Comparison of ENCODE assay signal across 8 cellular contexts in the genomic region with DNA sequence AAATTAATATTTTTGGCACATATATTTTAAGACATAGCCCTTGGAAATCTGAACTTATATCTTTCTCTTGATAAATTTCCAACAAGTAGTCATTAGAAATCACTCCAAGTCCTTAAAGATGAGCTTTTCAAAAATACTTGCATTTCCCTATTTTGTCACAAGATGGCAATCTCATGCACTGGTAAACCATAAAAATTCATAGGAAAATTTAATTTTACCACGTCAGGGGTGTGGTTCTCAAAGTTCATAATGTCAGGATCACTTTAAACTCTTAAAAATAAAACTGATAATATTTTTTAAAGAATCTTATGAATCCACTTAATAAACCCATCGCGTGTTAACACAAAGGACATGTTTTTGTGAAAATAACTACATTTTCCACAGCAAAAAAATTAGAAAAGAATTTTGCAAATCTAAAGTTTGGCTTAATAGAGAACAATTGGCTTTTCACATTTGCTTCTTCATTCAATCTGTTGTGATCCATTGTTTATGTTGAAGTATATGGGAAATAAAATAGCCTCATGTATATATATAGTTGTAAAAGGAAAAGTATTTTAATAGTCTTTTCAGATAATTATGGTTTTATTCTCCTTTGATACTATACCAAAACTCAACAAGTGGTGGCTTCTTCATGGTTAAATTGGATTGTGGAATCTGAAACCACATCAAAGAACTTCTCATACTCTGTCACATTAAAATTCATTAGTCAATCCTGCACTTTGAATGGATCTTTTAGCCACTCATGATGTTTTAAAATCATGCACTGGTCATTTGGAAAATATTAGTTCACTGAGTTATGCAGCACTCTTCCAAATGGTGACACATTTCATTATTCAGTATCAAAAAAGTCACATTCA.
DNase-seq lines count a peak whose midpoint lies in the region; ATAC-seq and TF ChIP-seq lines count a peak whose summit lies in the region.

No MANE protein-coding gene starts in this region.

- ATAC-seq in GM18517 (IDR thresholded peaks at IDR 0.05; ENCODE audit: unreplicated experiment) (no peak), GM18511 (IDR thresholded peaks at IDR 0.05; ENCODE audit: unreplicated experiment) (no peak)

- no peak overlapping the region for H3K4me3 ChIP-seq in NB4 (ENCODE audit: low read depth, low read length)

- no peak overlapping the region for H3K4me3 Mint-ChIP-seq in brain

- peaks cover 0 to 3% (median 0%) of the 10 kb centered on the region in 5 experiments for H3K9me3 Mint-ChIP-seq in brain

- TF ChIP-seq POLR2A in NB4 (IDR thresholded peaks at IDR 0.05; ENCODE audit: extremely low read depth, insufficient read length): no peak

- DNase-seq in GM10266 (ENCODE audit: extremely low spot score) (peak; percentile 11), NB4 (ENCODE audit: low read depth) (peak; percentile 33), medulla oblongata (ENCODE audit: extremely low spot score) (peak; percentile 68), retina (no peak)
- no peak for DNase-seq in activated CD4-positive, alpha-beta T cell treated with anti-CD3 and anti-CD28 coated beads, Interleukin-2, amount 50 U/mL, for 48 hours

- H3K27me3 Mint-ChIP-seq in brain: no peaks in the 10 kb centered on the region

- H3K36me3 Mint-ChIP-seq in brain: peaks cover 9% of the 10 kb centered on the region

- no peak overlapping the region for H3K27ac Mint-ChIP-seq in brain

- TF ChIP-seq CTCF in GM10266 (IDR thresholded peaks at IDR 0.05; ENCODE audit: control insufficient read depth, insufficient read depth, low read depth, missing control alignments) (peak; percentile 63), NB4 (IDR thresholded peaks at IDR 0.05; ENCODE audit: low read depth, low read length) (peak; percentile 15), brain (conservative IDR thresholded peaks at IDR 0.05) (peak; percentile 81 to 89)

- H3K4me1 Mint-ChIP-seq in brain: peaks cover 3% of the 10 kb centered on the region

Comparison
In these comparisons a context has a peak if more than half of its experiments do, and no peak if none do; other contexts are left out.
1. DNase-seq: peak in GM10266 (single experiment), NB4 (single experiment) and medulla oblongata (single experiment); none in retina (single experiment) and activated CD4-positive, alpha-beta T cell treated with anti-CD3 and anti-CD28 coated beads, Interleukin-2, amount 50 U/mL, for 48 hours (0 of 2).
2. CTCF ChIP-seq: peak in every context shown above with its lines; median percentile 85 in brain; 63 in GM10266; 15 in NB4.